29 cellular contexts compared by ENCODE assay signal in the genomic region with DNA sequence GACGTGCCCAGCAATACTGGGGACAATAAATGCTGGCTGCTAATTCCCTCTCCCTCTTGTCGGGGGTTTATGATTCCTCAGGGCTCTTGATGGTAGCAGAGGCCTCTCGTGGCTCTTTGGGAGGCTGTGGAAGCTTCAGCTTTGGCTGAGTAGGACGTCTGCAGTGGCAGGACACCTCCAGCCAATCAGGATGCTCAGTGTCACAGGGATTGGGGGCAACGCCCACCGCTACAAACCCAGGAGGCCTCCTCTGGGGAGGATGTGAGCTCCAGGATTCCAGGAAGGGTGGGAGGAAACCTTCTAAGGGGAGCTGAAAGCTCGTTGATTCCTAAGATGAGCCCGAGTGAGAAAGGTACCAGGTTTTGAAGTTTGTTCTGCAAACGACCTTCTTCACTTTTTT. TPM values are rescaled to one million over a fixed set of nuclear protein-coding genes. Genes with fewer than 3 reads are reported as not detected.
"Had no signal": no experiment of that assay in that cellular context is flagged by ENCODE, and none has a peak within 500 bp of the region (broad histone marks: within the 10 kb centered on the region; RNA-seq: fewer than 3 reads in every experiment).

No MANE protein-coding gene starts in this region.

- H3K36me3 ChIP-seq: adrenal gland had no signal

- ATAC-seq: activated CD8-positive, alpha-beta T cell treated with anti-CD3 and anti-CD28 coated beads, Interleukin-2, amount 10 ng/mL, durations not matched to agents 7 days and 5 days; Panc1; Right ventricle myocardium inferior had no signal

- DNase-seq: activated CD4-positive, alpha-beta T cell treated with anti-CD3 and anti-CD28 coated beads for 48 hours; activated CD4-positive, alpha-beta T cell treated with anti-CD3 and anti-CD28 coated beads, Interleukin-2, amount 50 U/mL, for 4 hours; activated CD4-positive, CD25-positive, alpha-beta regulatory T cell treated with anti-CD3 and anti-CD28 coated beads, Interleukin-2, amount 50 U/mL, for 72 hours; activated CD8-positive, alpha-beta memory T cell treated with anti-CD3 and anti-CD28 coated beads, Interleukin-2, amount 50 U/mL, for 48 hours; activated CD8-positive, alpha-beta T cell treated with anti-CD3 and anti-CD28 coated beads, Interleukin-2, amount 10 ng/mL, durations not matched to agents 7 days and 5 days; activated naive CD4-positive, alpha-beta T cell treated with anti-CD3 and anti-CD28 coated beads, Interleukin-2, amount 50 U/mL, for 16 hours; activated naive CD8-positive, alpha-beta T cell treated with anti-CD3 and anti-CD28 coated beads, Interleukin-2, amount 10 ng/mL, durations not matched to agents 7 days and 5 days; activated T-cell treated with anti-CD3 and anti-CD28 coated beads, Interleukin-2, amount 50 U/mL, for 1 hour; adrenal gland; anterior cingulate cortex; NCI-H1092; NCI-H1417; NCI-H1930; NCI-H2171; NCI-H2227 treated with DMSO at 0.1 percent for 48 hours; NCI-H446 treated with DMSO at 0.1 percent for 48 hours; NCI-H524 treated with DMSO at 0.1 percent for 48 hours; NCI-H748 treated with DMSO at 0.1 percent for 48 hours; NK-92 treated with Interleukin-12 subunit alpha and Interleukin-12 subunit beta, amount 100 ng/mL, for 24 hours; OCI-M1; RPMI8226; SW 1271 had no signal

- H3K9me3 Mint-ChIP-seq: activated naive CD8-positive, alpha-beta T cell treated with anti-CD3 and anti-CD28 coated beads, Interleukin-2, amount 10 ng/mL, durations not matched to agents 7 days and 5 days had no signal

- H3K4me2 ChIP-seq: KMS-11 had no signal

- H3K36me3 Mint-ChIP-seq: activated naive CD8-positive, alpha-beta T cell treated with anti-CD3 and anti-CD28 coated beads, Interleukin-2, amount 10 ng/mL, durations not matched to agents 7 days and 5 days had no signal

- H3K4me3 ChIP-seq: adrenal gland, SK-N-MC had no signal

- H3K4me1 ChIP-seq: adrenal gland had no signal

- H3K9ac ChIP-seq: KMS-11 had no signal

- H3K27ac Mint-ChIP-seq: activated CD8-positive, alpha-beta T cell treated with anti-CD3 and anti-CD28 coated beads, Interleukin-2, amount 10 ng/mL, durations not matched to agents 7 days and 5 days; activated naive CD8-positive, alpha-beta T cell treated with anti-CD3 and anti-CD28 coated beads, Interleukin-2, amount 10 ng/mL, durations not matched to agents 7 days and 5 days had no signal

- H3K4me3 Mint-ChIP-seq: activated CD8-positive, alpha-beta T cell treated with anti-CD3 and anti-CD28 coated beads, Interleukin-2, amount 10 ng/mL, durations not matched to agents 7 days and 5 days; activated naive CD8-positive, alpha-beta T cell treated with anti-CD3 and anti-CD28 coated beads, Interleukin-2, amount 10 ng/mL, durations not matched to agents 7 days and 5 days had no signal

- H3K27ac ChIP-seq: adrenal gland, KMS-11, SK-N-MC had no signal

- H3K9me3 ChIP-seq: adrenal gland had no signal

RNA-seq across cellular contexts. Expression of gene RSPO4, which starts 19.4 kb away (rescaled TPM):
- total RNA-seq: activated CD8-positive, alpha-beta T cell treated with anti-CD3 and anti-CD28 coated beads, Interleukin-2, amount 10 ng/mL, durations not matched to agents 7 days and 5 days; cardiac septum; MCF 10A; Right ventricle myocardium inferior; T-helper 1 cell treated with Interleukin-12 subunit alpha and Interleukin-12 subunit beta and Interleukin-4 antibody, amounts not matched to agents 30 ng/mL and 1 ng/mL, for 36 hours had no signal
